1 cellular context compared by ENCODE assay signal in genomic region chr19:53879145-53880037, GRCh38.
TF ChIP-seq lines count a peak whose summit lies in the region.

No MANE protein-coding gene starts in this region.

TF ChIP-seq in SK-N-SH treated with all-trans-retinoic acid at 6 μM for 48 hours, 23 proteins besides CTCF, POLR2A, EP300 and RAD21 (continued from another document):
- TF ChIP-seq TSHZ2 (CRISPR knock-in tag; IDR thresholded peaks at IDR 0.05): 0 out of 2 replicates have a peak, but pooled peaks have one; percentile 34
- no peak for TF ChIP-seq RARB (CRISPR knock-in tag; IDR thresholded peaks at IDR 0.05)
- TF ChIP-seq SNAI2 (CRISPR knock-in tag; IDR thresholded peaks at IDR 0.05): no peak
- no peak for TF ChIP-seq ZNF565 (CRISPR knock-in tag; conservative IDR thresholded peaks at IDR 0.05; ENCODE audit: low read depth)
